13 cellular contexts compared by ENCODE assay signal in the genomic region with DNA sequence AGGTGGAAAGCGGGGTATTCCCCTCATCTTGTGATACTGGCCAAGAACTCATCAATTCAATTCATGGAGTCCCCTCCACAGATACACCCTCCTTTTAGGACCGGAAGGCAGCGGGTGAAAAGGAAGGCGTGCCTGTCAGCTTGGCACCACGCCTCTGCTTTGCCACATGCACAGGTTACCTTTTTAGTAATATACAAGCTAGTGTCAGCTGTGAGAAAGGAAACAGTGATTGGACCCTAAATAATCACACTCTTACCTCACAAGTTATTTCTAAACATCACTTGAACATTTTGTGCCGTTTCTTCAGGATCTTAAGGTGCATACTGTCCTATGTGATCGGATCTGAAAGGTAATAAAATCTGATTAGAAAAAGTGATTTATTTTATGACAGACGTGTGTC. TPM values are rescaled to one million over a fixed set of nuclear protein-coding genes. Genes with fewer than 3 reads are reported as not detected.
A peak's percentile ranks its signal among the peaks of the same experiment; 100 is the strongest.
DNase-seq lines count a peak whose midpoint lies in the region; ATAC-seq, FAIRE-seq and TF ChIP-seq lines count a peak whose summit lies in the region.
"Had no signal": no experiment of that assay in that cellular context is flagged by ENCODE, and none has a peak within 500 bp of the region (broad histone marks: within the 10 kb centered on the region; RNA-seq: fewer than 3 reads in every experiment).

No MANE protein-coding gene starts in this region.

- no peak overlapping the region for H3K4me3 Mint-ChIP-seq in activated T-cell treated with anti-CD3 and anti-CD28 coated beads, Interleukin-2, amount 50 U/mL, for 24 hours
- no peak overlapping the region for H3K4me3 Mint-ChIP-seq in activated CD4-positive, alpha-beta memory T cell treated with anti-CD3 and anti-CD28 coated beads, Interleukin-2, amount 10 ng/mL, durations not matched to agents 7 days and 5 days
- H3K4me3 Mint-ChIP-seq: activated B cell treated with CpG ODN at 0.5 μM for 24 hours, H9 had no signal

- peaks cover 66% of the 10 kb centered on the region for H3K36me3 Mint-ChIP-seq in activated T-cell treated with anti-CD3 and anti-CD28 coated beads, Interleukin-2, amount 50 U/mL, for 24 hours (ENCODE audit: low read depth)
- H3K36me3 Mint-ChIP-seq in activated CD4-positive, alpha-beta memory T cell treated with anti-CD3 and anti-CD28 coated beads, Interleukin-2, amount 10 ng/mL, durations not matched to agents 7 days and 5 days (ENCODE audit: low read depth): peaks cover 35% of the 10 kb centered on the region

- FAIRE-seq in keratinocyte (lab: Jason Lieb, UNC): no peak
- FAIRE-seq: kidney had no signal

- CTCF ChIA-PET in activated CD4-positive, alpha-beta memory T cell treated with anti-CD3 and anti-CD28 coated beads, Interleukin-2, amount 10 ng/mL, durations not matched to agents 7 days and 5 days (lab: Charles Lee): interaction anchor here (1.0 to 1.5 kb wide), 3 partner anchors 15 to 91 kb away, joined by 5 to 6 read pairs (median 6); partner anchors contain the start of genes KIAA0513 and ZDHHC7

- peaks cover 13 to 21% of the 10 kb centered on the region in 2 experiments for H3K36me3 ChIP-seq in keratinocyte (ENCODE audit: control insufficient read depth in 2 of 2, extremely low read depth in 1 of 2, insufficient read depth in 2 of 2, low read length in 2 of 2)
- peaks cover 8 to 33% (median 28%) of the 10 kb centered on the region in 4 donors for H3K36me3 ChIP-seq in stomach

- ATAC-seq in HG03025 (IDR thresholded peaks at IDR 0.05; ENCODE audit: low FRiP score, unreplicated experiment) (no peak), HG03520 (IDR thresholded peaks at IDR 0.05; ENCODE audit: unreplicated experiment) (no peak)

- H3K9me1 ChIP-seq in keratinocyte (ENCODE audit: control insufficient read depth, extremely low read depth, insufficient read depth, low read length): no peaks in the 10 kb centered on the region

- H2AFZ ChIP-seq in keratinocyte (ENCODE audit: control insufficient read depth, low read length): no peak overlapping the region
- H2AFZ ChIP-seq: parathyroid adenoma had no signal

- H3K27ac ChIP-seq in keratinocyte (ENCODE audit: control insufficient read depth, insufficient read depth, low read length) (peak overlapping the region; percentile 95), stomach (peak overlapping the region; percentile 85 to 95 (median 91))
- H3K27ac ChIP-seq: parathyroid adenoma had no signal

- peak overlapping the region; percentile 11 for H3K4me2 ChIP-seq in keratinocyte (ENCODE audit: control insufficient read depth, extremely low read depth, insufficient read depth, low read depth, low read length)

- dilution Hi-C loops in keratinocyte (cut with MboI; ENCODE audit: extremely low pct_ligation_motif_present, low sequenced_read_pairs): no loop called here

- H3K9me3 Mint-ChIP-seq in activated T-cell treated with anti-CD3 and anti-CD28 coated beads, Interleukin-2, amount 50 U/mL, for 24 hours: no peaks in the 10 kb centered on the region
- no peaks in the 10 kb centered on the region for H3K9me3 Mint-ChIP-seq in activated CD4-positive, alpha-beta memory T cell treated with anti-CD3 and anti-CD28 coated beads, Interleukin-2, amount 10 ng/mL, durations not matched to agents 7 days and 5 days
- H3K9me3 Mint-ChIP-seq: activated B cell treated with CpG ODN at 0.5 μM for 24 hours, H9 had no signal

- H3K27ac Mint-ChIP-seq in activated T-cell treated with anti-CD3 and anti-CD28 coated beads, Interleukin-2, amount 50 U/mL, for 24 hours: peak overlapping the region; percentile 68
- no peak overlapping the region for H3K27ac Mint-ChIP-seq in activated CD4-positive, alpha-beta memory T cell treated with anti-CD3 and anti-CD28 coated beads, Interleukin-2, amount 10 ng/mL, durations not matched to agents 7 days and 5 days
- H3K27ac Mint-ChIP-seq: activated B cell treated with CpG ODN at 0.5 μM for 24 hours had no signal

- no peaks in the 10 kb centered on the region for H3K27me3 ChIP-seq in keratinocyte (ENCODE audit: control insufficient read depth, extremely low read depth, insufficient read depth, low read length)
- H3K27me3 ChIP-seq in stomach: no peaks in the 10 kb centered on the region

- no peak for DNase-seq in activated T-cell treated with anti-CD3 and anti-CD28 coated beads, Interleukin-2, amount 50 U/mL, for 24 hours
- DNase-seq in activated T-cell treated with anti-CD3 and anti-CD28 coated beads for 4 hours (no peak), keratinocyte (ENCODE audit: low read depth, low spot score) (no peak), stomach (peak; percentile 70), GM19238 (ENCODE audit: insufficient read length, low spot score) (no peak)
- DNase-seq in activated CD4-positive, alpha-beta memory T cell treated with anti-CD3 and anti-CD28 coated beads, Interleukin-2, amount 10 ng/mL, durations not matched to agents 7 days and 5 days: peak; percentile 42
- DNase-seq: activated B cell treated with CpG ODN at 0.5 μM for 24 hours, H9, Right ventricle myocardium superior had no signal

- H4K20me1 ChIP-seq in keratinocyte (ENCODE audit: control insufficient read depth, extremely low read depth, insufficient read depth, low read length): no peaks in the 10 kb centered on the region

- intact Hi-C loops in stomach (cut with DNase I; ENCODE audit: low total_unique reads): no loop called here

- no peak overlapping the region for H3K9ac ChIP-seq in keratinocyte (ENCODE audit: control insufficient read depth, extremely low read depth, insufficient read depth, low read length)
- H3K9ac ChIP-seq: parathyroid adenoma had no signal

- POLR2A ChIA-PET in activated CD4-positive, alpha-beta memory T cell treated with anti-CD3 and anti-CD28 coated beads, Interleukin-2, amount 10 ng/mL, durations not matched to agents 7 days and 5 days (lab: Charles Lee): interaction anchor here (2.3 kb wide), 1 partner anchor 15 kb away, joined by 6 read pairs; the partner anchor contains the start of gene ZDHHC7

- peaks cover 29% of the 10 kb centered on the region for H3K4me1 Mint-ChIP-seq in activated T-cell treated with anti-CD3 and anti-CD28 coated beads, Interleukin-2, amount 50 U/mL, for 24 hours (ENCODE audit: low read depth)
- peaks cover 27% of the 10 kb centered on the region for H3K4me1 Mint-ChIP-seq in activated CD4-positive, alpha-beta memory T cell treated with anti-CD3 and anti-CD28 coated beads, Interleukin-2, amount 10 ng/mL, durations not matched to agents 7 days and 5 days

- TF ChIP-seq EP300 in stomach (IDR thresholded peaks at IDR 0.05): no peak

- H3K4me1 ChIP-seq in keratinocyte (ENCODE audit: control insufficient read depth, extremely low read depth, insufficient read depth, low read length) (peaks cover 43% of the 10 kb centered on the region), stomach (peaks cover 73 to 100% (median 85%) of the 10 kb centered on the region in 4 donors)

- peaks cover 62% of the 10 kb centered on the region for H3K79me2 ChIP-seq in keratinocyte (ENCODE audit: control insufficient read depth, insufficient read depth, low read length)

- H3K27me3 Mint-ChIP-seq in activated T-cell treated with anti-CD3 and anti-CD28 coated beads, Interleukin-2, amount 50 U/mL, for 24 hours: no peaks in the 10 kb centered on the region
- H3K27me3 Mint-ChIP-seq in activated CD4-positive, alpha-beta memory T cell treated with anti-CD3 and anti-CD28 coated beads, Interleukin-2, amount 10 ng/mL, durations not matched to agents 7 days and 5 days: no peaks in the 10 kb centered on the region
- H3K27me3 Mint-ChIP-seq: activated B cell treated with CpG ODN at 0.5 μM for 24 hours had no signal

- H3K4me3 ChIP-seq in keratinocyte (ENCODE audit: control insufficient read depth in 2 of 3, extremely low read depth in 1 of 3, insufficient read depth in 2 of 3, low read depth in 1 of 3, low read length in 3 of 3) (no peak overlapping the region), stomach (no peak overlapping the region)

- WGBS in stomach, 5 donors: 46 to 73% (median 52%) methylated on average over 8 of the region's 8 CpGs

- H3K9me3 ChIP-seq in keratinocyte (ENCODE audit: control insufficient read depth, low read depth, low read length) (no peaks in the 10 kb centered on the region), stomach (no peaks in the 10 kb centered on the region)

- TF ChIP-seq POLR2A in stomach (IDR thresholded peaks at IDR 0.05): no peak

- no peak for TF ChIP-seq CTCF in keratinocyte (optimal IDR thresholded peaks at IDR 0.05 in 1 of 3, IDR thresholded peaks at IDR 0.05 in 1 of 3, conservative IDR thresholded peaks at IDR 0.05 in 1 of 3; ENCODE audit: extremely low read depth in 1 of 3, insufficient read depth in 2 of 3, low read length in 3 of 3)
- TF ChIP-seq CTCF in stomach (IDR thresholded peaks at IDR 0.05): no peak

RNA-seq across cellular contexts. Expression of gene ZDHHC7, which starts 15.7 kb away (rescaled TPM):
- total RNA-seq in activated CD4-positive, alpha-beta memory T cell treated with anti-CD3 and anti-CD28 coated beads, Interleukin-2, amount 10 ng/mL, durations not matched to agents 7 days and 5 days: 10 to 100 TPM; 24.6 to 25.1 TPM
- polyA plus RNA-seq in keratinocyte (36.1 to 58.9 TPM (median 37.8 TPM) in 3 replicates), stomach (10 to 100 TPM; 15.0 to 23.0 (median 15.4) TPM)
- polyA plus RNA-seq in keratinocyte (2011; ENCODE audit: low read depth): 12.3 TPM
- 53.5 and 81.2 TPM in 2 replicates for polyA plus RNA-seq in keratinocyte (2011; cell fraction: cytosol; rRNA removed)
- 98.1 and 113 TPM in 2 replicates for polyA plus RNA-seq in keratinocyte (2011; cell fraction: nucleus; rRNA removed)
- 31.7 and 40.2 TPM in 2 replicates for polyA plus RNA-seq in keratinocyte (2012; ENCODE audit: low replicate concordance)
- polyA minus RNA-seq in keratinocyte: 37.9 to 225 TPM (median 43.5 TPM) in 3 replicates
- 27.6 TPM for polyA minus RNA-seq in keratinocyte (2011; cell fraction: cytosol; rRNA and poly(A)+ RNA removed)
- 47.8 and 66.1 TPM in 2 replicates for polyA minus RNA-seq in keratinocyte (2011; cell fraction: nucleus; rRNA and poly(A)+ RNA removed)
- 100 to 1,000 TPM in 2 of 5 donors, 10 to 100 TPM in 3; 54.3 to 358 (median 58.1) TPM for total RNA-seq in stomach

RNA-seq across cellular contexts. Expression of gene KIAA0513, which starts 31.9 kb away (rescaled TPM):
- 1 to 10 TPM; 7.4 to 7.9 TPM for total RNA-seq in activated CD4-positive, alpha-beta memory T cell treated with anti-CD3 and anti-CD28 coated beads, Interleukin-2, amount 10 ng/mL, durations not matched to agents 7 days and 5 days
- 2.6 to 3.6 TPM (median 3.3 TPM) in 3 replicates for polyA plus RNA-seq in keratinocyte
- 19.8 TPM for polyA plus RNA-seq in keratinocyte (2011; ENCODE audit: low read depth)
- 1.7 and 1.9 TPM in 2 replicates for polyA plus RNA-seq in keratinocyte (2011; cell fraction: cytosol; rRNA removed)
- 4.4 and 4.8 TPM in 2 replicates for polyA plus RNA-seq in keratinocyte (2011; cell fraction: nucleus; rRNA removed)
- polyA plus RNA-seq in keratinocyte (2012; ENCODE audit: low replicate concordance): 3.4 and 8.9 TPM in 2 replicates
- polyA minus RNA-seq in keratinocyte: 4.6 to 8.8 TPM (median 8.7 TPM) in 3 replicates
- polyA minus RNA-seq in keratinocyte (2011; cell fraction: cytosol; rRNA and poly(A)+ RNA removed): 1.9 TPM
- polyA minus RNA-seq in keratinocyte (2011; cell fraction: nucleus; rRNA and poly(A)+ RNA removed): 3.7 and 6.8 TPM in 2 replicates
- total RNA-seq in stomach: 10 to 100 TPM; 13.3 to 40.6 (median 17.6) TPM
- 10 to 100 TPM in 1 of 3 donors, 1 to 10 TPM in 2; 3.6 to 10.2 (median 8.4) TPM for polyA plus RNA-seq in stomach

Comparison
In these comparisons a context has a peak if more than half of its experiments do, and no peak if none do; other contexts are left out.
1. DNase-seq: peak in activated CD4-positive, alpha-beta memory T cell treated with anti-CD3 and anti-CD28 coated beads, Interleukin-2, amount 10 ng/mL, durations not matched to agents 7 days and 5 days (single experiment) and stomach (single experiment); none in activated T-cell treated with anti-CD3 and anti-CD28 coated beads, Interleukin-2, amount 50 U/mL, for 24 hours (single experiment), activated T-cell treated with anti-CD3 and anti-CD28 coated beads for 4 hours (single experiment), keratinocyte (single experiment) and GM19238 (single experiment).